10 cellular contexts compared by ENCODE assay signal in the genomic region with DNA sequence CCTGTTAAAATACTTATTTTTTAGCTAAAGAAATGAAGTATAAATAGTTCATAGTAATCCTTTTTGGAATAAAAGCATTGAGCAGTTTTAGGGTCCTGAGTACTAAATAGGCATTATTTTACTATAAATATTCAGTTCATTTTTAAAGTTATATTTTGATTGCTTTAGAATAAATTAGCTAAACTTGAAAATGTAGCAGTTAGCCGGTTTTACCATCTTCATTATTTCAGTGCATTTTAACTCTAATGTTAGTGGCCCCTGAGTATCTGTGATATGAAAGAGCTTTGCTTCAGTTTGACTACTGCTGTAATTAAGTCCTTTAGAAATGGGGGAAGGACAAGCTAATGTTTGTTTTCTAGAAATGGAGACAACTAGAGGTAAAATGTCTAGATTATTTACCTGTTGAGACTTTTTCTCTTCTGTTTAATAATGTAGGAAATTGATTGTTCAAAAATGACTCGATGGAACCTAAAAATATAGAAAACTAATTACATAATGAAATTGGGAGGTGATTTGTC. TPM values are rescaled to one million over a fixed set of nuclear protein-coding genes. Genes with fewer than 3 reads are reported as not detected.
DNase-seq lines count a peak whose midpoint lies in the region; ATAC-seq and TF ChIP-seq lines count a peak whose summit lies in the region.
"Had no signal": no experiment of that assay in that cellular context is flagged by ENCODE, and none has a peak within 500 bp of the region (broad histone marks: within the 10 kb centered on the region; RNA-seq: fewer than 3 reads in every experiment).

No MANE protein-coding gene starts in this region.

- peak overlapping the region; percentile 85 for H3K4me2 ChIP-seq in SK-N-SH
- H3K4me2 ChIP-seq in OCI-LY3 (ENCODE audit: low read length), result peak overlapping the region; percentile 86

- CTCF ChIA-PET in SK-N-SH (lab: Yijun Ruan, JAX), result interaction anchor here (0.6 to 1.3 kb wide), 3 partner anchors 10 to 64 kb away, joined by 3 to 8 read pairs (median 5); no protein-coding TSS in a partner anchor

- intact Hi-C loops in spleen (cut with DNase I; ENCODE audit: low total_unique reads), result no loop called here

- peaks cover 36% of the 10 kb centered on the region in 2 experiments for H3K36me3 ChIP-seq in SK-N-SH (replicated peaks in 1 of 2; ENCODE audit: control insufficient read depth in 1 of 2, insufficient read depth in 2 of 2, low read length in 1 of 2)
- H3K36me3 ChIP-seq in OCI-LY3 (replicated peaks; ENCODE audit: low read depth, low read length), result peaks cover 64% of the 10 kb centered on the region
- peaks cover 0 to 24% (median 0%) of the 10 kb centered on the region in 6 donors for H3K36me3 ChIP-seq in spleen

- H4K20me1 ChIP-seq in SK-N-SH (ENCODE audit: insufficient read depth) (peaks cover 24% of the 10 kb centered on the region; the same call in 1 of the 2 replicates), OCI-LY3 (ENCODE audit: insufficient read depth, low read length) (peaks cover 47% of the 10 kb centered on the region)

- DNase-seq in SK-N-SH (no peak), endothelial cell (ENCODE audit: low spot score) (no peak), spleen (no peak), iPS-NIHi11 (ENCODE audit: low spot score) (no peak), NCI-H345 (lab: John Stamatoyannopoulos, UW) (no peak)
- no peak for DNase-seq in stimulated activated CD4-positive, alpha-beta T cell treated with anti-CD3 and anti-CD28 coated beads, Interleukin-4, amount 100 ng/mL, for 24 hours
- DNase-seq: DMS153 had no signal

- H3K27me3 Mint-ChIP-seq in endothelial cell (ENCODE audit: unreplicated experiment), result peaks cover 19% of the 10 kb centered on the region

- H3K4me3 ChIP-seq in SK-N-SH (ENCODE audit: low read depth in 2 of 2, low read length in 1 of 2) (peak overlapping the region; percentile 79 to 96; a peak in 3 of 4 replicates), OCI-LY3 (ENCODE audit: low read length) (peak overlapping the region; percentile 96), spleen (peak overlapping the region in 5 of 8 donors; percentile 5 to 94 (median 77))

- H3K36me3 Mint-ChIP-seq in endothelial cell (ENCODE audit: low read depth, unreplicated experiment), result peaks cover 10% of the 10 kb centered on the region

- H3K4me3 Mint-ChIP-seq in endothelial cell (ENCODE audit: unreplicated experiment), result peak overlapping the region; percentile 99

- H3K79me2 ChIP-seq in SK-N-SH (ENCODE audit: insufficient read depth) (peaks cover 95% of the 10 kb centered on the region), OCI-LY3 (ENCODE audit: low read length) (peaks cover 96% of the 10 kb centered on the region)

- POLR2A ChIA-PET in SK-N-SH (lab: Yijun Ruan, JAX), result interaction anchor here (0.6 kb wide), 1 partner anchor 240 kb away, joined by 3 read pairs; no protein-coding TSS in a partner anchor

- no peak for TF ChIP-seq EP300 in SK-N-SH (IDR thresholded peaks at IDR 0.05; ENCODE audit: borderline replicate concordance in 1 of 2, low read depth in 1 of 2, low read length in 1 of 2)

- TF ChIP-seq RAD21 in SK-N-SH (IDR thresholded peaks at IDR 0.05; ENCODE audit: low read length), result no peak

- H3K4me1 ChIP-seq in SK-N-SH (ENCODE audit: control insufficient read depth in 1 of 2, insufficient read depth in 2 of 2, low read depth in 1 of 2, low read length in 1 of 2) (peaks cover 6 to 10% of the 10 kb centered on the region in 2 experiments; a peak in 3 of 4 replicates), OCI-LY3 (ENCODE audit: low read length) (peaks cover 25% of the 10 kb centered on the region), spleen (peaks cover 0 to 74% (median 49%) of the 10 kb centered on the region in 6 donors)

- H3K27me3 ChIP-seq in SK-N-SH (ENCODE audit: insufficient read depth), result no peaks in the 10 kb centered on the region
- H3K27me3 ChIP-seq in OCI-LY3 (ENCODE audit: low read depth, low read length), result no peaks in the 10 kb centered on the region
- peaks cover 0 to 21% (median 0%) of the 10 kb centered on the region in 7 donors for H3K27me3 ChIP-seq in spleen (replicated peaks in 1 of 7)

- H3K9ac ChIP-seq in SK-N-SH, result peak overlapping the region; percentile 99
- peak overlapping the region; percentile 99 for H3K9ac ChIP-seq in OCI-LY3 (ENCODE audit: low read length)

- H3K4me1 Mint-ChIP-seq in endothelial cell (ENCODE audit: unreplicated experiment), result peaks cover 40% of the 10 kb centered on the region

- TF ChIP-seq CTCF in SK-N-SH (IDR thresholded peaks at IDR 0.05), result no peak
- no peak for TF ChIP-seq CTCF in OCI-LY3 (IDR thresholded peaks at IDR 0.05; ENCODE audit: low read depth, low read length)
- no peak for TF ChIP-seq CTCF in endothelial cell (IDR thresholded peaks at IDR 0.05; ENCODE audit: unreplicated experiment)
- no peak for TF ChIP-seq CTCF in spleen (IDR thresholded peaks at IDR 0.05 in 8 of 11, conservative IDR thresholded peaks at IDR 0.05 in 3 of 11)

- H3K9me3 Mint-ChIP-seq in endothelial cell (ENCODE audit: unreplicated experiment), result no peaks in the 10 kb centered on the region

- 2% methylated on average over 2 of the region's 2 CpGs for WGBS in SK-N-SH (ENCODE audit: low lambda C conversion rate)
- WGBS in spleen, 5 donors, result 24 to 49% (median 35%) methylated on average over 2 of the region's 2 CpGs

- peak overlapping the region; percentile 91 for H3K27ac Mint-ChIP-seq in endothelial cell (ENCODE audit: unreplicated experiment)

- TF ChIP-seq POLR2A in spleen (IDR thresholded peaks at IDR 0.05), result no peak

- peak overlapping the region; percentile 88 to 94 for H3K27ac ChIP-seq in SK-N-SH (ENCODE audit: low read depth in 2 of 2, low read length in 1 of 2)
- peak overlapping the region; percentile 22 for H3K27ac ChIP-seq in OCI-LY3 (ENCODE audit: low read length)
- H3K27ac ChIP-seq in spleen, result peak overlapping the region; percentile 14 to 97 (median 92)

- peaks cover 11% of the 10 kb centered on the region for H3F3A ChIP-seq in SK-N-SH (replicated peaks; ENCODE audit: insufficient read depth)

- H3K9me3 ChIP-seq in SK-N-SH (no peaks in the 10 kb centered on the region), OCI-LY3 (ENCODE audit: insufficient read depth, low read length) (no peaks in the 10 kb centered on the region), spleen (no peaks in the 10 kb centered on the region)

- no peaks in the 10 kb centered on the region for H3K9me2 ChIP-seq in SK-N-SH

- H2AFZ ChIP-seq in SK-N-SH (ENCODE audit: low read depth) (no peak overlapping the region), OCI-LY3 (ENCODE audit: low read depth, low read length) (no peak overlapping the region)

- no peak for ATAC-seq in SK-N-SH treated with all-trans-retinoic acid at 6 μM for 48 hours
- ATAC-seq: sciatic nerve had no signal

TF ChIP-seq in SK-N-SH, 30 proteins besides CTCF, POLR2A, EP300 and RAD21 (continues in another document):
- no peak for TF ChIP-seq TCF12 (IDR thresholded peaks at IDR 0.05)
- TF ChIP-seq, protein P1, sequence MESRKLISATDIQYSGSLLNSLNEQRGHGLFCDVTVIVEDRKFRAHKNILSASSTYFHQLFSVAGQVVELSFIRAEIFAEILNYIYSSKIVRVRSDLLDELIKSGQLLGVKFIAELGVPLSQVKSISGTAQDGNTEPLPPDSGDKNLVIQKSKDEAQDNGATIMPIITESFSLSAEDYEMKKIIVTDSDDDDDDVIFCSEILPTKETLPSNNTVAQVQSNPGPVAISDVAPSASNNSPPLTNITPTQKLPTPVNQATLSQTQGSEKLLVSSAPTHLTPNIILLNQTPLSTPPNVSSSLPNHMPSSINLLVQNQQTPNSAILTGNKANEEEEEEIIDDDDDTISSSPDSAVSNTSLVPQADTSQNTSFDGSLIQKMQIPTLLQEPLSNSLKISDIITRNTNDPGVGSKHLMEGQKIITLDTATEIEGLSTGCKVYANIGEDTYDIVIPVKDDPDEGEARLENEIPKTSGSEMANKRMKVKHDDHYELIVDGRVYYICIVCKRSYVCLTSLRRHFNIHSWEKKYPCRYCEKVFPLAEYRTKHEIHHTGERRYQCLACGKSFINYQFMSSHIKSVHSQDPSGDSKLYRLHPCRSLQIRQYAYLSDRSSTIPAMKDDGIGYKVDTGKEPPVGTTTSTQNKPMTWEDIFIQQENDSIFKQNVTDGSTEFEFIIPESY (IDR thresholded peaks at IDR 0.05; ENCODE audit: borderline replicate concordance, low read depth), result no peak

TF ChIP-seq in SK-N-SH treated with all-trans-retinoic acid at 6 μM for 48 hours, 23 proteins besides CTCF, POLR2A, EP300 and RAD21 (continues in another document):
- TF ChIP-seq ZNF565 (CRISPR knock-in tag; conservative IDR thresholded peaks at IDR 0.05; ENCODE audit: low read depth) (no peak), ZNF8 (CRISPR knock-in tag; IDR thresholded peaks at IDR 0.05) (no peak), ZNF70 (CRISPR knock-in tag; IDR thresholded peaks at IDR 0.05) (no peak), TCF4 (CRISPR knock-in tag; IDR thresholded peaks at IDR 0.05; ENCODE audit: borderline replicate concordance) (no peak)
- TF ChIP-seq, protein P2, sequence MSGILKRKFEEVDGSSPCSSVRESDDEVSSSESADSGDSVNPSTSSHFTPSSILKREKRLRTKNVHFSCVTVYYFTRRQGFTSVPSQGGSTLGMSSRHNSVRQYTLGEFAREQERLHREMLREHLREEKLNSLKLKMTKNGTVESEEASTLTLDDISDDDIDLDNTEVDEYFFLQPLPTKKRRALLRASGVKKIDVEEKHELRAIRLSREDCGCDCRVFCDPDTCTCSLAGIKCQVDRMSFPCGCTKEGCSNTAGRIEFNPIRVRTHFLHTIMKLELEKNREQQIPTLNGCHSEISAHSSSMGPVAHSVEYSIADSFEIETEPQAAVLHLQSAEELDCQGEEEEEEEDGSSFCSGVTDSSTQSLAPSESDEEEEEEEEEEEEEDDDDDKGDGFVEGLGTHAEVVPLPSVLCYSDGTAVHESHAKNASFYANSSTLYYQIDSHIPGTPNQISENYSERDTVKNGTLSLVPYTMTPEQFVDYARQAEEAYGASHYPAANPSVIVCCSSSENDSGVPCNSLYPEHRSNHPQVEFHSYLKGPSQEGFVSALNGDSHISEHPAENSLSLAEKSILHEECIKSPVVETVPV (CRISPR knock-in tag; IDR thresholded peaks at IDR 0.05), result no peak

RNA-seq across cellular contexts. Expression of a gene that starts 3.6 kb away (rescaled TPM):
- 18.8 and 26.1 TPM in 2 replicates for polyA plus RNA-seq in SK-N-SH (2012; rRNA removed)
- polyA plus RNA-seq in SK-N-SH (2012; cell fraction: cytosol; rRNA removed), result 24.9 and 28.6 TPM in 2 replicates
- polyA plus RNA-seq in SK-N-SH (2012; cell fraction: nucleus; rRNA removed), result 30.2 and 48.3 TPM in 2 replicates
- total RNA-seq in endothelial cell (ENCODE audit: unreplicated experiment), result 69.4 TPM
- total RNA-seq in spleen, result 100 to 1,000 TPM in 1 of 7 donors, 10 to 100 TPM in 6; 48.3 to 112 (median 56.5) TPM
- 10 to 100 TPM; 21.2 to 28.3 (median 23.5) TPM for polyA plus RNA-seq in spleen

RNA-seq across cellular contexts. Expression of a gene that starts 4.1 kb away (rescaled TPM):
- 10.5 and 17.4 TPM in 2 replicates for polyA plus RNA-seq in SK-N-SH (2012; rRNA removed)
- polyA plus RNA-seq in SK-N-SH (2012; cell fraction: cytosol; rRNA removed), result 15.9 and 19.4 TPM in 2 replicates
- 12.5 and 34.3 TPM in 2 replicates for polyA plus RNA-seq in SK-N-SH (2012; cell fraction: nucleus; rRNA removed)
- total RNA-seq in endothelial cell (ENCODE audit: unreplicated experiment), result 33.2 TPM
- 10 to 100 TPM; 17.3 to 44.0 (median 24.5) TPM for total RNA-seq in spleen
- 10 to 100 TPM; 15.3 to 17.7 (median 16.0) TPM for polyA plus RNA-seq in spleen

RNA-seq across cellular contexts. Expression of a gene that starts 46.5 kb away (rescaled TPM):
- polyA plus RNA-seq in SK-N-SH (2012; rRNA removed) (4.1 and 5.3 TPM in 2 replicates), spleen (1 to 10 TPM; 3.3 to 5.8 (median 5.4) TPM)
- 5.1 and 6.1 TPM in 2 replicates for polyA plus RNA-seq in SK-N-SH (2012; cell fraction: cytosol; rRNA removed)
- 4.1 and 6.0 TPM in 2 replicates for polyA plus RNA-seq in SK-N-SH (2012; cell fraction: nucleus; rRNA removed)
- total RNA-seq in endothelial cell (ENCODE audit: unreplicated experiment) (12.8 TPM), spleen (10 to 100 TPM; 11.2 to 21.4 (median 12.7) TPM)

Comparison
In these comparisons a context has a peak if more than half of its experiments do, and no peak if none do; other contexts are left out.
1. H3K27ac ChIP-seq: peak in every context shown above with its lines; median percentile 92 in spleen; 91 in SK-N-SH; 22 in OCI-LY3.